8 cellular contexts compared by ENCODE assay signal in genomic region chr1:9426291-9426711, GRCh38.
A peak's percentile ranks its signal among the peaks of the same experiment; 100 is the strongest.
DNase-seq lines count a peak whose midpoint lies in the region; ATAC-seq, FAIRE-seq and TF ChIP-seq lines count a peak whose summit lies in the region.

No MANE protein-coding gene starts in this region.

- TF ChIP-seq CTCF in kidney (IDR thresholded peaks at IDR 0.05; ENCODE audit: borderline replicate concordance, extremely low read depth, insufficient read depth), result no peak

- no peak overlapping the region for H3K4me3 ChIP-seq in kidney (ENCODE audit: low read length in 2 of 2)

- no peak overlapping the region for H3K27ac ChIP-seq in kidney (ENCODE audit: low read depth in 2 of 2, low read length in 2 of 2)

- H3K9me3 ChIP-seq in kidney (ENCODE audit: control insufficient read depth in 1 of 2, low read length in 2 of 2), result no peaks in the 10 kb centered on the region

- peaks cover 3 to 9% of the 10 kb centered on the region in 2 donors for H3K4me1 ChIP-seq in kidney (ENCODE audit: control insufficient read depth in 1 of 2, insufficient read depth in 1 of 2, low read depth in 1 of 2, low read length in 2 of 2)

- no peak for FAIRE-seq in kidney (lab: Jason Lieb, UNC)

- no peaks in the 10 kb centered on the region for H3K27me3 Mint-ChIP-seq in stimulated activated naive B cell treated with anti-CD40 and anti-IgM and Interleukin-4, amounts not matched to agents 10 μg/mL and 1 μg/mL and 100 μg/mL, for 72 hours

- H3K36me3 Mint-ChIP-seq in stimulated activated naive B cell treated with anti-CD40 and anti-IgM and Interleukin-4, amounts not matched to agents 10 μg/mL and 1 μg/mL and 100 μg/mL, for 72 hours, result no peaks in the 10 kb centered on the region

- DNase-seq in activated CD4-positive, CD25-positive, alpha-beta regulatory T cell treated with anti-CD3 and anti-CD28 coated beads, Interleukin-2, amount 50 U/mL, for 72 hours, result peak; percentile 65
- peak; percentile 73 for DNase-seq in effector CD4-positive, alpha-beta T cell
- DNase-seq in stimulated activated naive B cell treated with anti-CD40 and anti-IgM and Interleukin-4, amounts not matched to agents 10 μg/mL and 1 μg/mL and 100 μg/mL, for 72 hours, result peak; percentile 84
- DNase-seq in kidney (no peak), NCI-H2227 (lab: John Stamatoyannopoulos, UW; ENCODE audit: unreplicated experiment) (no peak), COR-L47 (lab: John Stamatoyannopoulos, UW) (no peak)

- intact Hi-C loops in kidney (cut with DNase I), result no loop called here

- peak overlapping the region; percentile 94 for H3K27ac Mint-ChIP-seq in stimulated activated naive B cell treated with anti-CD40 and anti-IgM and Interleukin-4, amounts not matched to agents 10 μg/mL and 1 μg/mL and 100 μg/mL, for 72 hours

- peak overlapping the region; percentile 73 to 74 for H3K4me3 Mint-ChIP-seq in stimulated activated naive B cell treated with anti-CD40 and anti-IgM and Interleukin-4, amounts not matched to agents 10 μg/mL and 1 μg/mL and 100 μg/mL, for 72 hours

- H3K9me3 Mint-ChIP-seq in stimulated activated naive B cell treated with anti-CD40 and anti-IgM and Interleukin-4, amounts not matched to agents 10 μg/mL and 1 μg/mL and 100 μg/mL, for 72 hours, result no peaks in the 10 kb centered on the region

- H3K9ac ChIP-seq in kidney (ENCODE audit: low read length in 2 of 2), result no peak overlapping the region

- no peaks in the 10 kb centered on the region for H3K36me3 ChIP-seq in kidney (ENCODE audit: control insufficient read depth in 1 of 2, insufficient read depth in 2 of 2, low read length in 2 of 2)

- ATAC-seq in GM19438 (IDR thresholded peaks at IDR 0.05; ENCODE audit: low read depth, unreplicated experiment) (peak; percentile 65), HG03439 (IDR thresholded peaks at IDR 0.05; ENCODE audit: unreplicated experiment) (peak; percentile 50)
- ATAC-seq in stimulated activated naive B cell treated with anti-CD40 and anti-IgM and Interleukin-4, amounts not matched to agents 10 μg/mL and 1 μg/mL and 100 μg/mL, for 72 hours (replicated peaks), result peak; percentile 78 to 82

- peaks cover 43 to 55% of the 10 kb centered on the region in 2 donors for H3K4me1 Mint-ChIP-seq in stimulated activated naive B cell treated with anti-CD40 and anti-IgM and Interleukin-4, amounts not matched to agents 10 μg/mL and 1 μg/mL and 100 μg/mL, for 72 hours

Comparison
In these comparisons a context has a peak if more than half of its experiments do, and no peak if none do; other contexts are left out.
1. DNase-seq: peak in activated CD4-positive, CD25-positive, alpha-beta regulatory T cell treated with anti-CD3 and anti-CD28 coated beads, Interleukin-2, amount 50 U/mL, for 72 hours (single experiment), effector CD4-positive, alpha-beta T cell (single experiment) and stimulated activated naive B cell treated with anti-CD40 and anti-IgM and Interleukin-4, amounts not matched to agents 10 μg/mL and 1 μg/mL and 100 μg/mL, for 72 hours (single experiment); none in kidney (single experiment), NCI-H2227 (single experiment) and COR-L47 (single experiment).
2. Peak in every context shown above with its lines, with median percentiles within 50 percentile points of each other: ATAC-seq.